In the genomic region with DNA sequence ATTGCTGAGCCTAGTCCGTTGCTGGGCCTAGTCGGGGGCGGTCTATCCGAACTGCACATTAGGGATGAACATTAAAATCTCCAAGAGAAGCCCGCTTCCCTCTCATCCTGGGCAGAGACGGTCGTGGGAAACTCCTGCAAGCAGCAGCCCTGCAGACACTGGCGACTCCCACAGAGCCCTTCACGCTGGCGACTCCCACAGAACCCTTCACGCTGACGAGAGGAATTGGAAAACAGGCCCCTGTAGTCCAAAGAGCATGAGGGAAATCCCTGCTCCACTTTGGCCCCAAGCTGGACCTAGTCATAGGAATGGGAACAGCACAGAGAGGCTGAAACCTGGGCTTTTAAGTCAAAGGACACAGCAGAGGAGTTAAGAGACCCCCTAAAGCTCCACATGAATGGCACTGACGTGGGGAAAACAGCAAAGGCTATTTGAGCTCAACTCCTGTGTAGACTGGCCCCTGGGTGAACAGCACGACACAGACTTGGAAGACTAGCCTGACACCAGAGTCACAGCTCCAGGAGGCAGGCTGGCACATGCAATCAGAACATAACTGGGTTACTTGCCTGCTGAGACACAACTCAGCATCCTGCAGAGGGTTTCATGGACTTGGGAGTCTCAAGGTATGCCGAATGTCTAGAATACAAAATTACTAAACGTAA, we compare ENCODE assay signal across 21 cellular contexts. TPM values are rescaled to one million over a fixed set of nuclear protein-coding genes. Genes with fewer than 3 reads are reported as not detected.
A peak's percentile ranks its signal among the peaks of the same experiment; 100 is the strongest.
DNase-seq lines count a peak whose midpoint lies in the region; ATAC-seq and TF ChIP-seq lines count a peak whose summit lies in the region.
"Had no signal": no experiment of that assay in that cellular context is flagged by ENCODE, and none has a peak within 500 bp of the region (broad histone marks: within the 10 kb centered on the region; RNA-seq: fewer than 3 reads in every experiment).

No MANE protein-coding gene starts in this region.

- H3K27me3 Mint-ChIP-seq in CD14-positive monocyte (ENCODE audit: low read depth in 3 of 3) (peaks cover 0 to 7% (median 0%) of the 10 kb centered on the region in 3 donors), progenitor cell of endocrine pancreas (no peaks in the 10 kb centered on the region)
- H3K27me3 Mint-ChIP-seq: naive B cell had no signal

- H3K27ac Mint-ChIP-seq in CD14-positive monocyte (peak overlapping the region in 5 of 7 donors; percentile 7 to 86 (median 46)), progenitor cell of endocrine pancreas (peak overlapping the region; percentile 92)
- H3K27ac Mint-ChIP-seq: naive B cell had no signal

- H3K4me1 Mint-ChIP-seq in CD14-positive monocyte (peaks cover 19% of the 10 kb centered on the region), progenitor cell of endocrine pancreas (ENCODE audit: low read depth) (no peaks in the 10 kb centered on the region)

- no peak for DNase-seq in CD14-positive monocyte (ENCODE audit: low spot score)
- DNase-seq in RWPE1 (ENCODE audit: low spot score) = no peak
- DNase-seq in progenitor cell of endocrine pancreas (ENCODE audit: low spot score, unreplicated experiment) = no peak
- no peak for DNase-seq in KG1 (lab: John Stamatoyannopoulos, UW)
- no peak for DNase-seq in activated effector memory CD4-positive, alpha-beta T cell treated with anti-CD3 and anti-CD28 coated beads, Interleukin-2, amount 50 U/mL, for 16 hours
- DNase-seq in NCI-H128 (lab: John Stamatoyannopoulos, UW; ENCODE audit: unreplicated experiment) = no peak
- no peak for DNase-seq in DMS53 (lab: John Stamatoyannopoulos, UW)
- DNase-seq: activated CD4-positive, alpha-beta T cell treated with anti-CD3 and anti-CD28 coated beads, Interleukin-2, amount 50 U/mL, for 4 hours; activated naive CD4-positive, alpha-beta T cell; AML-193; COR-L47; naive B cell; NCI-H1105 treated with DMSO at 0.1 percent for 48 hours; NCI-H526 treated with DMSO at 0.1 percent for 48 hours; psoas muscle; SHP77; T-helper 1 cell; testis had no signal

- H3K36me3 Mint-ChIP-seq in CD14-positive monocyte (peaks cover 68 to 88% of the 10 kb centered on the region in 2 donors), progenitor cell of endocrine pancreas (ENCODE audit: insufficient read depth) (peaks cover 46% of the 10 kb centered on the region)

- CTCF ChIA-PET in RWPE1 (lab: Yijun Ruan, JAX) = interaction anchor here (0.6 to 0.7 kb wide), 2 partner anchors 252 to 305 kb away, joined by 3 read pairs; no protein-coding TSS in a partner anchor

- H3K4me3 Mint-ChIP-seq in CD14-positive monocyte = no peak overlapping the region
- H3K4me3 Mint-ChIP-seq in progenitor cell of endocrine pancreas (ENCODE audit: low read depth) = no peak overlapping the region
- H3K4me3 Mint-ChIP-seq: naive B cell had no signal

- POLR2A ChIA-PET in RWPE1 (lab: Yijun Ruan, JAX; ENCODE audit: low non-redundant PET) = no interaction called here

- intact Hi-C loops in CD14-positive monocyte (cut with micrococcal nuclease) = no loop called here

- TF ChIP-seq CTCF in CD14-positive monocyte (IDR thresholded peaks at IDR 0.05) = no peak
- no peak for TF ChIP-seq CTCF in RWPE1 (conservative IDR thresholded peaks at IDR 0.05; ENCODE audit: low read depth)
- no peak for TF ChIP-seq CTCF in progenitor cell of endocrine pancreas (IDR thresholded peaks at IDR 0.05; ENCODE audit: unreplicated experiment)

- no peaks in the 10 kb centered on the region for H3K9me3 Mint-ChIP-seq in CD14-positive monocyte
- no peaks in the 10 kb centered on the region for H3K9me3 Mint-ChIP-seq in progenitor cell of endocrine pancreas (ENCODE audit: low read depth)
- H3K9me3 Mint-ChIP-seq: naive B cell had no signal

- H3K27ac ChIP-seq in RWPE1 = peak overlapping the region; percentile 70
- H3K27ac ChIP-seq: ascending aorta, hepatocyte, psoas muscle, testis had no signal

- peak; percentile 70 for ATAC-seq in esophagus mucosa
- ATAC-seq: psoas muscle had no signal

RNA-seq across cellular contexts. Expression of a gene that starts 42.2 kb away (rescaled TPM):
- polyA plus RNA-seq in CD14-positive monocyte = 10 to 100 TPM; 42.6 to 60.3 TPM
- total RNA-seq in esophagus mucosa = 63.8 TPM
- 75.8 and 77.6 TPM in 2 replicates for total RNA-seq in progenitor cell of endocrine pancreas
